9 cellular contexts compared by ENCODE assay signal in the genomic region with DNA sequence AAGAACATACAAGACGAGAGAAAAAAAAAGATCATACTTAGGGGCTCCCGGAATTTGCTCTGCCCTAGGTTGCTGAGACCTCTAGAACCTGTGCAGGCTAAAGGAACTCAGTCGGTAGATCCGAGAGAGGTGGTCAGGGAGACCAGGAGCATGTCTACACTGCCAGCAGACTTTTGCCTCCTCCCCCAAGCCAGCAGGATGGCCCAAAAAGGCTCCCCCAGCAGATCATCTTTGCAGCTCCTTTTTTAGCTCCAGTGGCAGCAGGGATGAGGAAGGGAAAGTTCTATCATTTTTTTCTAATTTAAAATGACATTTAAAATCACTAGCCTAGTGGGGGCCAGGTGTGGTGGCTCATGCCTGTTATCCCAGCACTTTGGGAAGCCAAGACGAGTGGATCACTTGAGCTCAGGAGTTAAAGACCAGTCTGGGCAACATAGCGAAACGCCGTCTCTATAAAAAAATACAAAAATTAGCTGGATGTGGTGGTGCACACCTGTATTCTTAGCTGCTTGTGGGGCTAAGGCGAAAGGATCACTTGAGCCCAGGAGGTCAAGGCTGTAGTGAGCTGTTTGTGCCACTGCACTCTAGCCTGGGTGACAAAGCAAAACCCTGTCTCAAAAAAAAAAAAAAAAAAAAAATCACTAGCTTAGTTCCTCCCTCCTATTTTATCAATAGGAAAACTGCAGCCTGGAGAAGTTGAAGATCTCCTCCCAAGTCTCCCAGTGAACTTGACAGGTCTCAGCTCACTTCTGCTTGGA.
DNase-seq lines count a peak whose midpoint lies in the region; ATAC-seq and TF ChIP-seq lines count a peak whose summit lies in the region.
"Had no signal": no experiment of that assay in that cellular context is flagged by ENCODE, and none has a peak within 500 bp of the region (broad histone marks: within the 10 kb centered on the region; RNA-seq: fewer than 3 reads in every experiment).

No MANE protein-coding gene starts in this region.

- no peak for TF ChIP-seq CTCF in adrenal gland (IDR thresholded peaks at IDR 0.05)
- TF ChIP-seq CTCF in upper lobe of right lung (IDR thresholded peaks at IDR 0.05), result no peak

- H3K4me3 Mint-ChIP-seq in activated naive CD4-positive, alpha-beta T cell treated with anti-CD3 and anti-CD28 coated beads, Interleukin-2, amount 50 U/mL, for 24 hours, result peak overlapping the region; percentile 80

- H3K27ac ChIP-seq in adrenal gland (peak overlapping the region in 4 of 5 donors; percentile 50 to 89 (median 78)), mucosa of rectum (ENCODE audit: low read depth in 2 of 2, low read length in 2 of 2) (peak overlapping the region; percentile 72 to 79), upper lobe of right lung (peak overlapping the region; percentile 88), substantia nigra (ENCODE audit: low read depth, low read length, poor library complexity, severe bottlenecking) (no peak overlapping the region)

- H3K4me1 ChIP-seq in adrenal gland (replicated peaks in 1 of 2), result peaks cover 26 to 67% of the 10 kb centered on the region in 2 donors
- H3K4me1 ChIP-seq in mucosa of rectum (ENCODE audit: control insufficient read depth in 2 of 2, insufficient read depth in 2 of 2, low read length in 2 of 2), result peaks cover 43 to 45% of the 10 kb centered on the region in 2 donors
- H3K4me1 ChIP-seq in upper lobe of right lung, result peaks cover 72% of the 10 kb centered on the region

- H3K9me3 ChIP-seq in adrenal gland (replicated peaks in 1 of 3) (no peaks in the 10 kb centered on the region), mucosa of rectum (ENCODE audit: control insufficient read depth in 2 of 2, low read length in 2 of 2) (no peaks in the 10 kb centered on the region), upper lobe of right lung (no peaks in the 10 kb centered on the region)

- ATAC-seq in upper lobe of right lung (no peak), HG03045 (IDR thresholded peaks at IDR 0.05; ENCODE audit: unreplicated experiment) (no peak), HG02970 (IDR thresholded peaks at IDR 0.05; ENCODE audit: low FRiP score, unreplicated experiment) (no peak)

- peak overlapping the region; percentile 88 for H3K27ac Mint-ChIP-seq in activated naive CD4-positive, alpha-beta T cell treated with anti-CD3 and anti-CD28 coated beads, Interleukin-2, amount 50 U/mL, for 24 hours

- peaks cover 1% of the 10 kb centered on the region for H3K36me3 Mint-ChIP-seq in activated naive CD4-positive, alpha-beta T cell treated with anti-CD3 and anti-CD28 coated beads, Interleukin-2, amount 50 U/mL, for 24 hours

- intact Hi-C loops in adrenal gland (cut with DNase I), result no loop called here
- intact Hi-C loops in upper lobe of right lung (cut with DNase I), result no loop called here

- no peaks in the 10 kb centered on the region for H3K9me3 Mint-ChIP-seq in activated naive CD4-positive, alpha-beta T cell treated with anti-CD3 and anti-CD28 coated beads, Interleukin-2, amount 50 U/mL, for 24 hours

- H3K9ac ChIP-seq in mucosa of rectum (ENCODE audit: low read depth in 1 of 2, low read length in 2 of 2), result peak overlapping the region; percentile 26 to 28

- H3K36me3 ChIP-seq in adrenal gland (replicated peaks in 1 of 2) (no peaks in the 10 kb centered on the region), mucosa of rectum (ENCODE audit: control insufficient read depth in 2 of 2, insufficient read depth in 2 of 2, low read length in 2 of 2) (no peaks in the 10 kb centered on the region), upper lobe of right lung (no peaks in the 10 kb centered on the region)

- no peak for DNase-seq in activated naive CD4-positive, alpha-beta T cell treated with Interleukin-2 at 50 U/mL for 16 hours
- DNase-seq in adrenal gland (no peak), upper lobe of right lung (no peak), substantia nigra (lab: John Stamatoyannopoulos, UW) (no peak)
- DNase-seq: activated gamma-delta T cell treated with Interleukin-2 at 50 U/mL for 16 hours had no signal

- H3K4me3 ChIP-seq in adrenal gland (peak overlapping the region in 1 of 4 donors; percentile 9), mucosa of rectum (ENCODE audit: low read length in 2 of 2) (peak overlapping the region in 1 of 2 donors; percentile 46), upper lobe of right lung (peak overlapping the region; percentile 28)

- H3K4me1 Mint-ChIP-seq in activated naive CD4-positive, alpha-beta T cell treated with anti-CD3 and anti-CD28 coated beads, Interleukin-2, amount 50 U/mL, for 24 hours, result peaks cover 65% of the 10 kb centered on the region

- H3K27me3 ChIP-seq in adrenal gland, result no peaks in the 10 kb centered on the region
- no peaks in the 10 kb centered on the region for H3K27me3 ChIP-seq in mucosa of rectum (ENCODE audit: control insufficient read depth in 2 of 2, insufficient read depth in 2 of 2, low read length in 2 of 2)
- no peaks in the 10 kb centered on the region for H3K27me3 ChIP-seq in upper lobe of right lung

- no peak for TF ChIP-seq POLR2A in adrenal gland (IDR thresholded peaks at IDR 0.05)

- H3K27me3 Mint-ChIP-seq in activated naive CD4-positive, alpha-beta T cell treated with anti-CD3 and anti-CD28 coated beads, Interleukin-2, amount 50 U/mL, for 24 hours, result no peaks in the 10 kb centered on the region

- WGBS in adrenal gland, 4 donors, result 73 to 86% (median 75%) methylated on average over 9 of the region's 9 CpGs
